In genomic region chr10:63286754-63287264, GRCh38 we compare ENCODE assay signal across 13 cellular contexts.
DNase-seq lines count a peak whose midpoint lies in the region; ATAC-seq and TF ChIP-seq lines count a peak whose summit lies in the region.
"Had no signal": no experiment of that assay in that cellular context is flagged by ENCODE, and none has a peak within 500 bp of the region (broad histone marks: within the 10 kb centered on the region; RNA-seq: fewer than 3 reads in every experiment).

No MANE protein-coding gene starts in this region.

- H3K36me3 ChIP-seq in A673 (ENCODE audit: insufficient read depth, low read length, poor library complexity, severe bottlenecking) = no peaks in the 10 kb centered on the region
- H3K36me3 ChIP-seq in SK-N-SH (replicated peaks in 1 of 2; ENCODE audit: control insufficient read depth in 1 of 2, insufficient read depth in 2 of 2, low read length in 1 of 2) = peaks cover 0 to 4% of the 10 kb centered on the region in 2 experiments
- H3K36me3 ChIP-seq: right atrium auricular region had no signal

- no peak overlapping the region for H3K4me2 ChIP-seq in SK-N-SH

- H3K27me3 ChIP-seq in A673 (replicated peaks; ENCODE audit: insufficient read depth, low read depth, low read length, poor library complexity) (no peaks in the 10 kb centered on the region), SK-N-SH (ENCODE audit: insufficient read depth) (no peaks in the 10 kb centered on the region)
- H3K27me3 ChIP-seq: right atrium auricular region had no signal

- WGBS in SK-N-SH (ENCODE audit: low lambda C conversion rate) = 97% methylated on average over 4 of the region's 4 CpGs

- H3K9me3 ChIP-seq in A673 (ENCODE audit: low read depth, low read length, poor library complexity, severe bottlenecking) = no peaks in the 10 kb centered on the region
- no peaks in the 10 kb centered on the region for H3K9me3 ChIP-seq in SK-N-SH
- H3K9me3 ChIP-seq: right atrium auricular region had no signal

- TF ChIP-seq RAD21 in Ishikawa (IDR thresholded peaks at IDR 0.05; ENCODE audit: low read depth) (no peak), SK-N-SH (IDR thresholded peaks at IDR 0.05; ENCODE audit: low read length) (no peak)

- intact Hi-C loops in A673 (cut with micrococcal nuclease; ENCODE audit: unreplicated experiment) = no loop called here

- ATAC-seq in GM19455 (IDR thresholded peaks at IDR 0.05; ENCODE audit: unreplicated experiment) (peak; percentile 78), HG02938 (IDR thresholded peaks at IDR 0.05; ENCODE audit: unreplicated experiment) (peak; percentile 90)

- TF ChIP-seq EP300 in Ishikawa (IDR thresholded peaks at IDR 0.05; ENCODE audit: borderline replicate concordance) (no peak), SK-N-SH (IDR thresholded peaks at IDR 0.05; ENCODE audit: borderline replicate concordance in 1 of 2, low read depth in 1 of 2, low read length in 1 of 2) (no peak)

- BruUV-seq in A673 (replicated peaks; lab: Mats Ljungman, UMichigan) = no TSS peak

- H3K4me3 ChIP-seq in A673 (ENCODE audit: low read depth, low read length, poor library complexity, severe bottlenecking) = no peak overlapping the region
- no peak overlapping the region for H3K4me3 ChIP-seq in SK-N-SH (ENCODE audit: low read depth in 2 of 2, low read length in 1 of 2)
- H3K4me3 ChIP-seq: lung, right atrium auricular region had no signal

- H3F3A ChIP-seq in SK-N-SH (replicated peaks; ENCODE audit: insufficient read depth) = peaks cover 4% of the 10 kb centered on the region

- CTCF ChIA-PET in A673 (lab: Charles Lee) (no interaction called here), SK-N-SH (lab: Yijun Ruan, JAX) (no interaction called here)

- TF ChIP-seq CTCF in GM13976 (IDR thresholded peaks at IDR 0.05; ENCODE audit: borderline replicate concordance, control extremely low read depth, extremely low read depth, insufficient read depth, missing control alignments) (no peak), A673 (conservative IDR thresholded peaks at IDR 0.05; ENCODE audit: low read depth, low read length) (no peak), SK-N-SH (IDR thresholded peaks at IDR 0.05) (no peak)

- POLR2A ChIA-PET in A673 (lab: Charles Lee; ENCODE audit: low non-redundant PET) (no interaction called here), SK-N-SH (lab: Yijun Ruan, JAX) (interaction anchor here (0.6 kb wide), 1 partner anchor 12 kb away, joined by 4 read pairs; no protein-coding TSS in a partner anchor)

- H3K27ac ChIP-seq in A673 (ENCODE audit: low read depth, low read length, poor library complexity, severe bottlenecking) = no peak overlapping the region
- H3K27ac ChIP-seq in SK-N-SH (ENCODE audit: low read depth in 2 of 2, low read length in 1 of 2) = no peak overlapping the region
- H3K27ac ChIP-seq: right atrium auricular region had no signal

- H3K4me1 ChIP-seq in A673 (ENCODE audit: insufficient read depth, low read length, poor library complexity, severe bottlenecking) = peaks cover 8% of the 10 kb centered on the region
- H3K4me1 ChIP-seq in SK-N-SH (ENCODE audit: control insufficient read depth in 1 of 2, insufficient read depth in 2 of 2, low read depth in 1 of 2, low read length in 1 of 2) = no peaks in the 10 kb centered on the region
- H3K4me1 ChIP-seq: right atrium auricular region had no signal

- H3K9me2 ChIP-seq in SK-N-SH = no peaks in the 10 kb centered on the region

- H2AFZ ChIP-seq in SK-N-SH (ENCODE audit: low read depth) = no peak overlapping the region

- peaks cover 84% of the 10 kb centered on the region for H3K79me2 ChIP-seq in SK-N-SH (ENCODE audit: insufficient read depth)

- DNase-seq in GM13976 (ENCODE audit: low spot score) (peak; percentile 45), A673 (ENCODE audit: low spot score) (no peak), SK-N-SH (no peak), occipital lobe (lab: John Stamatoyannopoulos, UW) (no peak), SIG-M5 treated with dmso at 0.1 percent for 504 hours (lab: John Stamatoyannopoulos, UW; ENCODE audit: unreplicated experiment) (no peak)
- DNase-seq: activated T-cell treated with anti-CD3 and anti-CD28 coated beads for 4 hours, NCI-H69, T-helper 1 cell had no signal

- in situ Hi-C loops in GM13976 (cut with MboI; ENCODE audit: low sequenced_read_pairs, unreplicated experiment) = no loop called here

- no peak overlapping the region for H3K9ac ChIP-seq in SK-N-SH

- peaks cover 15% of the 10 kb centered on the region for H4K20me1 ChIP-seq in SK-N-SH (ENCODE audit: insufficient read depth)

TF ChIP-seq in Ishikawa, 13 proteins besides CTCF, POLR2A, EP300 and RAD21:
- TF ChIP-seq TAF1 (IDR thresholded peaks at IDR 0.05; ENCODE audit: low read depth) (no peak), CEBPB (IDR thresholded peaks at IDR 0.05) (peak; percentile 93), USF1 (IDR thresholded peaks at IDR 0.05) (no peak), MAX (IDR thresholded peaks at IDR 0.05) (no peak)

TF ChIP-seq in SK-N-SH, 30 proteins besides CTCF, POLR2A, EP300 and RAD21:
- TF ChIP-seq ELF1 (IDR thresholded peaks at IDR 0.05) (no peak), MAX (IDR thresholded peaks at IDR 0.05; ENCODE audit: low read depth) (no peak), FOXJ3 (CRISPR knock-in tag; IDR thresholded peaks at IDR 0.05) (no peak), REST (IDR thresholded peaks at IDR 0.05; ENCODE audit: low read depth, low read length) (no peak), EZH2phosphoT487 (IDR thresholded peaks at IDR 0.05; ENCODE audit: borderline replicate concordance, low read depth) (no peak), RFX5 (IDR thresholded peaks at IDR 0.05; ENCODE audit: low read length) (no peak), GATA2 (CRISPR knock-in tag; IDR thresholded peaks at IDR 0.05) (no peak), SIN3A (IDR thresholded peaks at IDR 0.05; ENCODE audit: borderline replicate concordance, low read depth, low read length) (no peak), MXI1 (IDR thresholded peaks at IDR 0.05; ENCODE audit: low read depth, low read length) (no peak), RXRA (IDR thresholded peaks at IDR 0.05; ENCODE audit: borderline replicate concordance, low read depth) (no peak), ZBTB33 (IDR thresholded peaks at IDR 0.05; ENCODE audit: borderline replicate concordance, low read depth) (no peak)
